28 cellular contexts compared by ENCODE assay signal in genomic region chr10:122553341-122553740, GRCh38. TPM values are rescaled to one million over a fixed set of nuclear protein-coding genes. Genes with fewer than 3 reads are reported as not detected.
"Had no signal": no experiment of that assay in that cellular context is flagged by ENCODE, and none has a peak within 500 bp of the region (broad histone marks: within the 10 kb centered on the region; RNA-seq: fewer than 3 reads in every experiment).

No MANE protein-coding gene starts in this region.

- H3K4me1 ChIP-seq: pancreas, right lobe of liver, uterus had no signal

- DNase-seq: dorsolateral prefrontal cortex; effector CD4-positive, alpha-beta T cell; foreskin melanocyte; left ventricle myocardium superior; lower lobe of right lung; natural killer cell; pancreas; retina; stimulated activated CD4-positive, alpha-beta T cell treated with anti-CD3 and anti-CD28 coated beads, Interleukin-12 subunit alpha, Interleukin-12 subunit beta, amount 100 ng/mL, for 4 hours; stimulated activated CD4-positive, alpha-beta T cell treated with anti-CD3 and anti-CD28 coated beads, Interleukin-1b, Interleukin-23, amount 100 ng/mL, for 48 hours; stimulated activated CD4-positive, alpha-beta T cell treated with anti-CD3 and anti-CD28 coated beads, Interleukin-4, amount 100 ng/mL, for 1 hour; stimulated activated CD8-positive, alpha-beta memory T cell treated with anti-CD3 and anti-CD28 coated beads, Interleukin-4, amount 100 ng/mL, for 48 hours; stimulated activated naive CD4-positive, alpha-beta T cell; stimulated activated naive CD8-positive, alpha-beta T cell treated with anti-CD3 and anti-CD28 coated beads, Interleukin-15, amount 100 ng/mL, for 72 hours; transverse colon; upper lobe of right lung; uterus had no signal

- ATAC-seq: esophagus mucosa; left ventricle myocardium superior; natural killer cell; right lobe of liver; stimulated activated naive CD8-positive, alpha-beta T cell treated with anti-CD3 and anti-CD28 coated beads, Interleukin-15, amount 100 ng/mL, for 72 hours; upper lobe of right lung had no signal

- H3K9me3 ChIP-seq: lower lobe of right lung, neutrophil, pancreas, right lobe of liver, suprapubic skin, transverse colon, upper lobe of right lung, uterus had no signal

- H3K4me3 ChIP-seq: dorsolateral prefrontal cortex, lower lobe of right lung, pancreas, right lobe of liver, smooth muscle cell, suprapubic skin, transverse colon, upper lobe of right lung, uterus had no signal

- FAIRE-seq: keratinocyte, pancreas had no signal

- H3K27ac ChIP-seq: dorsolateral prefrontal cortex, epithelial cell of prostate, lower lobe of right lung, neutrophil, pancreas, right lobe of liver, suprapubic skin, transverse colon, upper lobe of right lung, uterus had no signal

- H3K36me3 ChIP-seq: lower lobe of right lung, neutrophil, pancreas, right lobe of liver, suprapubic skin, transverse colon, upper lobe of right lung, uterus had no signal

- H3K27me3 ChIP-seq: pancreas, right lobe of liver, suprapubic skin, transverse colon, upper lobe of right lung, uterus had no signal

RNA-seq across cellular contexts. Expression of gene DMBT1, which starts 7.2 kb away (rescaled TPM):
- total RNA-seq: mononuclear cell, natural killer cell, neural crest cell, posterior vena cava, pulmonary artery endothelial cell, smooth muscle cell had no signal
